Comparison of ENCODE assay signal across 1 cellular context in the genomic region with DNA sequence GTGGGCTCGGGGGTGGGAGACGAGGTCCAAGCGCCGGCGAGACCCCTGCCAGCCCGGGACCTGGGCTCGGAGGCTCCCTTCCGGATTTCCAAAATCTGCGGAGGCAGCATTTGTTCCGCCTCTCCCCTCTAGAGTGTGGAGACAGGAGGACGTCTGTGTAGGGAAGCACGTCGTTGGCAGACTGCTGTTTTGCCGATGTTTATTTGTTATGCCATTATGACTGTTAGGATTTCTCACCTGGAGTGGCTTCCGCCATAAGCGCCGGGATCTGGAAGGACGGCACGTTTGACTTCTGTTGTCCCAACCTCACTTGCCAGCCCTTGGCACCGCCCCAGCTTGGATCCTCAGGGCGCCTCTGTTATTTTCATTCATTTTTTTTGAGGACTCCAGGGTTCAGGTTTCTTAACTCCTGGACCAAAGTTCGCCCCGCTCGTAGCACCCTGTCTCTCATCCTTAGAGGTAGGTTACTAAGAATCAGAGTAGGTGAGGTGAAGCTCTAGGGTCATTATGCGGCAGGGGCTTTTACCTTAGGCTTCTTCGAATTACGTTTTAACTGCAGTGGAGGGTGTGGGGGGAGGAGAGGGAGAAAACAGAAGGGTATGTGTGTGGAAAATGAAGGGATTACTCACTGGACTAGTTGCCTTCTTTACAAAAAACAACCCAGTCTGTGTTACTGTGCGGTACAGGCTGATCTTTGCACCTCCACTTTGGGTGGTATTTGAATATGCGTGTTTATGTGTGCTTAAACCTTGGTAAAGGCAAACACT.
TF ChIP-seq lines count a peak whose summit lies in the region.

No MANE protein-coding gene starts in this region.

TF ChIP-seq in HepG2, 621 proteins besides CTCF, POLR2A, EP300 and RAD21 (continued from another document and continues in another):
- TF ChIP-seq, protein P1, sequence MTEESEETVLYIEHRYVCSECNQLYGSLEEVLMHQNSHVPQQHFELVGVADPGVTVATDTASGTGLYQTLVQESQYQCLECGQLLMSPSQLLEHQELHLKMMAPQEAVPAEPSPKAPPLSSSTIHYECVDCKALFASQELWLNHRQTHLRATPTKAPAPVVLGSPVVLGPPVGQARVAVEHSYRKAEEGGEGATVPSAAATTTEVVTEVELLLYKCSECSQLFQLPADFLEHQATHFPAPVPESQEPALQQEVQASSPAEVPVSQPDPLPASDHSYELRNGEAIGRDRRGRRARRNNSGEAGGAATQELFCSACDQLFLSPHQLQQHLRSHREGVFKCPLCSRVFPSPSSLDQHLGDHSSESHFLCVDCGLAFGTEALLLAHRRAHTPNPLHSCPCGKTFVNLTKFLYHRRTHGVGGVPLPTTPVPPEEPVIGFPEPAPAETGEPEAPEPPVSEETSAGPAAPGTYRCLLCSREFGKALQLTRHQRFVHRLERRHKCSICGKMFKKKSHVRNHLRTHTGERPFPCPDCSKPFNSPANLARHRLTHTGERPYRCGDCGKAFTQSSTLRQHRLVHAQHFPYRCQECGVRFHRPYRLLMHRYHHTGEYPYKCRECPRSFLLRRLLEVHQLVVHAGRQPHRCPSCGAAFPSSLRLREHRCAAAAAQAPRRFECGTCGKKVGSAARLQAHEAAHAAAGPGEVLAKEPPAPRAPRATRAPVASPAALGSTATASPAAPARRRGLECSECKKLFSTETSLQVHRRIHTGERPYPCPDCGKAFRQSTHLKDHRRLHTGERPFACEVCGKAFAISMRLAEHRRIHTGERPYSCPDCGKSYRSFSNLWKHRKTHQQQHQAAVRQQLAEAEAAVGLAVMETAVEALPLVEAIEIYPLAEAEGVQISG (CRISPR knock-in tag; IDR thresholded peaks at IDR 0.05), result no peak
- TF ChIP-seq KLF12 (CRISPR knock-in tag; IDR thresholded peaks at IDR 0.05; ENCODE audit: borderline replicate concordance), result no peak
- no peak for TF ChIP-seq NCOA5 (CRISPR knock-in tag; IDR thresholded peaks at IDR 0.05)
- TF ChIP-seq CBX1 (IDR thresholded peaks at IDR 0.05; ENCODE audit: low read depth), result no peak
- peak; percentile 46; the same call in 1 of the 2 replicates for TF ChIP-seq PPARG (CRISPR knock-in tag; conservative IDR thresholded peaks at IDR 0.05)
- TF ChIP-seq GATAD2A (CRISPR knock-in tag; IDR thresholded peaks at IDR 0.05), result peak; percentile 65
- TF ChIP-seq FLYWCH1 (CRISPR knock-in tag; IDR thresholded peaks at IDR 0.05), result no peak
- no peak for TF ChIP-seq GATA4 (IDR thresholded peaks at IDR 0.05; ENCODE audit: borderline replicate concordance, low read depth)
- TF ChIP-seq ISX (CRISPR knock-in tag; conservative IDR thresholded peaks at IDR 0.05), result no peak
- no peak for TF ChIP-seq MEIS1 (CRISPR knock-in tag; IDR thresholded peaks at IDR 0.05; ENCODE audit: borderline replicate concordance)
- peak; percentile 76 for TF ChIP-seq POLR2G (IDR thresholded peaks at IDR 0.05; ENCODE audit: low read depth, low read length)
- TF ChIP-seq FOXK2 (IDR thresholded peaks at IDR 0.05), result peak; percentile 85
- TF ChIP-seq ZNF660 (CRISPR knock-in tag; IDR thresholded peaks at IDR 0.05; ENCODE audit: borderline replicate concordance, low read depth), result no peak
- no peak for TF ChIP-seq ZNF761 (CRISPR knock-in tag; conservative IDR thresholded peaks at IDR 0.05)
- TF ChIP-seq, protein P2, sequence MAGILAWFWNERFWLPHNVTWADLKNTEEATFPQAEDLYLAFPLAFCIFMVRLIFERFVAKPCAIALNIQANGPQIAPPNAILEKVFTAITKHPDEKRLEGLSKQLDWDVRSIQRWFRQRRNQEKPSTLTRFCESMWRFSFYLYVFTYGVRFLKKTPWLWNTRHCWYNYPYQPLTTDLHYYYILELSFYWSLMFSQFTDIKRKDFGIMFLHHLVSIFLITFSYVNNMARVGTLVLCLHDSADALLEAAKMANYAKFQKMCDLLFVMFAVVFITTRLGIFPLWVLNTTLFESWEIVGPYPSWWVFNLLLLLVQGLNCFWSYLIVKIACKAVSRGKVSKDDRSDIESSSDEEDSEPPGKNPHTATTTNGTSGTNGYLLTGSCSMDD (CRISPR knock-in tag; IDR thresholded peaks at IDR 0.05), result no peak
- TF ChIP-seq NCOA1 (CRISPR knock-in tag; IDR thresholded peaks at IDR 0.05), result no peak
- no peak for TF ChIP-seq ZNF451 (CRISPR knock-in tag; IDR thresholded peaks at IDR 0.05)
- TF ChIP-seq PCBP2 (optimal IDR thresholded peaks at IDR 0.05; ENCODE audit: low read depth, low read length, poor library complexity, severe bottlenecking), result peak; percentile 24
- peak; percentile 65 for TF ChIP-seq FOSL2 (CRISPR knock-in tag; IDR thresholded peaks at IDR 0.05)
- TF ChIP-seq SAFB2 (CRISPR knock-in tag; IDR thresholded peaks at IDR 0.05; ENCODE audit: borderline replicate concordance, low read depth), result no peak
- no peak for TF ChIP-seq ATRX (CRISPR knock-in tag; IDR thresholded peaks at IDR 0.05; ENCODE audit: borderline replicate concordance)
- no peak for TF ChIP-seq STAT5B (CRISPR knock-in tag; IDR thresholded peaks at IDR 0.05)
- no peak for TF ChIP-seq ZNF124 (CRISPR knock-in tag; IDR thresholded peaks at IDR 0.05)
- TF ChIP-seq ZNF83 (CRISPR knock-in tag; IDR thresholded peaks at IDR 0.05; ENCODE audit: borderline replicate concordance), result no peak
- no peak for TF ChIP-seq SOX13 (IDR thresholded peaks at IDR 0.05)
- TF ChIP-seq SOX13 (CRISPR knock-in tag; conservative IDR thresholded peaks at IDR 0.05 in 1 of 2, IDR thresholded peaks at IDR 0.05 in 1 of 2), result peak in 1 of 2 experiments; percentile 33; a peak in 1 of 4 replicates
- TF ChIP-seq NONO (IDR thresholded peaks at IDR 0.05), result no peak
- TF ChIP-seq NONO (CRISPR knock-in tag; conservative IDR thresholded peaks at IDR 0.05), result no peak; the same call in 1 of the 2 replicates
- TF ChIP-seq, protein P3, sequence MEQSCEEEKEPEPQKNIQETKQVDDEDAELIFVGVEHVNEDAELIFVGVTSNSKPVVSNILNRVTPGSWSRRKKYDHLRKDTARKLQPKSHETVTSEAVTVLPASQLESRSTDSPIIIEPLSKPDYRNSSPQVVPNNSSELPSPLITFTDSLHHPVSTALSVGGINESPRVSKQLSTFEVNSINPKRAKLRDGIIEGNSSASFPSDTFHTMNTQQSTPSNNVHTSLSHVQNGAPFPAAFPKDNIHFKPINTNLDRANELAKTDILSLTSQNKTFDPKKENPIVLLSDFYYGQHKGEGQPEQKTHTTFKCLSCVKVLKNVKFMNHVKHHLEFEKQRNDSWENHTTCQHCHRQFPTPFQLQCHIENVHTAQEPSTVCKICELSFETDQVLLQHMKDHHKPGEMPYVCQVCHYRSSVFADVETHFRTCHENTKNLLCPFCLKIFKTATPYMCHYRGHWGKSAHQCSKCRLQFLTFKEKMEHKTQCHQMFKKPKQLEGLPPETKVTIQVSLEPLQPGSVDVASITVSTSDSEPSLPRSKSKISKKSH (CRISPR knock-in tag; IDR thresholded peaks at IDR 0.05; ENCODE audit: borderline replicate concordance), result no peak
- TF ChIP-seq, protein P4, sequence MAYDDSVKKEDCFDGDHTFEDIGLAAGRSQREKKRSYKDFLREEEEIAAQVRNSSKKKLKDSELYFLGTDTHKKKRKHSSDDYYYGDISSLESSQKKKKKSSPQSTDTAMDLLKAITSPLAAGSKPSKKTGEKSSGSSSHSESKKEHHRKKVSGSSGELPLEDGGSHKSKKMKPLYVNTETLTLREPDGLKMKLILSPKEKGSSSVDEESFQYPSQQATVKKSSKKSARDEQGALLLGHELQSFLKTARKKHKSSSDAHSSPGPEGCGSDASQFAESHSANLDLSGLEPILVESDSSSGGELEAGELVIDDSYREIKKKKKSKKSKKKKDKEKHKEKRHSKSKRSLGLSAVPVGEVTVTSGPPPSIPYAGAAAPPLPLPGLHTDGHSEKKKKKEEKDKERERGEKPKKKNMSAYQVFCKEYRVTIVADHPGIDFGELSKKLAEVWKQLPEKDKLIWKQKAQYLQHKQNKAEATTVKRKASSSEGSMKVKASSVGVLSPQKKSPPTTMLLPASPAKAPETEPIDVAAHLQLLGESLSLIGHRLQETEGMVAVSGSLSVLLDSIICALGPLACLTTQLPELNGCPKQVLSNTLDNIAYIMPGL (CRISPR knock-in tag; IDR thresholded peaks at IDR 0.05; ENCODE audit: borderline replicate concordance in 1 of 2, low read depth in 1 of 2), result no peak
- TF ChIP-seq, protein P5, sequence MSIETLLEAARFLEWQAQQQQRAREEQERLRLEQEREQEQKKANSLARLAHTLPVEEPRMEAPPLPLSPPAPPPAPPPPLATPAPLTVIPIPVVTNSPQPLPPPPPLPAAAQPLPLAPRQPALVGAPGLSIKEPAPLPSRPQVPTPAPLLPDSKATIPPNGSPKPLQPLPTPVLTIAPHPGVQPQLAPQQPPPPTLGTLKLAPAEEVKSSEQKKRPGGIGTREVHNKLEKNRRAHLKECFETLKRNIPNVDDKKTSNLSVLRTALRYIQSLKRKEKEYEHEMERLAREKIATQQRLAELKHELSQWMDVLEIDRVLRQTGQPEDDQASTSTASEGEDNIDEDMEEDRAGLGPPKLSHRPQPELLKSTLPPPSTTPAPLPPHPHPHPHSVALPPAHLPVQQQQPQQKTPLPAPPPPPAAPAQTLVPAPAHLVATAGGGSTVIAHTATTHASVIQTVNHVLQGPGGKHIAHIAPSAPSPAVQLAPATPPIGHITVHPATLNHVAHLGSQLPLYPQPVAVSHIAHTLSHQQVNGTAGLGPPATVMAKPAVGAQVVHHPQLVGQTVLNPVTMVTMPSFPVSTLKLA (IDR thresholded peaks at IDR 0.05), result no peak
- TF ChIP-seq, protein P6, sequence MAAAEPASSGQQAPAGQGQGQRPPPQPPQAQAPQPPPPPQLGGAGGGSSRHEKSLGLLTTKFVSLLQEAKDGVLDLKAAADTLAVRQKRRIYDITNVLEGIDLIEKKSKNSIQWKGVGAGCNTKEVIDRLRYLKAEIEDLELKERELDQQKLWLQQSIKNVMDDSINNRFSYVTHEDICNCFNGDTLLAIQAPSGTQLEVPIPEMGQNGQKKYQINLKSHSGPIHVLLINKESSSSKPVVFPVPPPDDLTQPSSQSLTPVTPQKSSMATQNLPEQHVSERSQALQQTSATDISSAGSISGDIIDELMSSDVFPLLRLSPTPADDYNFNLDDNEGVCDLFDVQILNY (CRISPR knock-in tag; conservative IDR thresholded peaks at IDR 0.05), result no peak
- peak; percentile 52; the same call in 1 of the 2 replicates for TF ChIP-seq TARDBP (CRISPR knock-in tag; IDR thresholded peaks at IDR 0.05)
- no peak for TF ChIP-seq ZNF460 (CRISPR knock-in tag; IDR thresholded peaks at IDR 0.05; ENCODE audit: borderline replicate concordance)
- TF ChIP-seq RARA (CRISPR knock-in tag; IDR thresholded peaks at IDR 0.05), result peak; percentile 20
- no peak for TF ChIP-seq SMARCE1 (IDR thresholded peaks at IDR 0.05; ENCODE audit: borderline replicate concordance)
- TF ChIP-seq NKX3-1 (CRISPR knock-in tag; IDR thresholded peaks at IDR 0.05), result no peak
- TF ChIP-seq ESRRA (CRISPR knock-in tag; IDR thresholded peaks at IDR 0.05; ENCODE audit: low read depth), result no peak
- no peak for TF ChIP-seq GFI1 (CRISPR knock-in tag; IDR thresholded peaks at IDR 0.05; ENCODE audit: borderline replicate concordance)
- TF ChIP-seq ZNF772 (CRISPR knock-in tag; IDR thresholded peaks at IDR 0.05), result no peak
- TF ChIP-seq ZBTB8A (CRISPR knock-in tag; IDR thresholded peaks at IDR 0.05; ENCODE audit: borderline replicate concordance, low read depth), result no peak
- TF ChIP-seq, protein P7, sequence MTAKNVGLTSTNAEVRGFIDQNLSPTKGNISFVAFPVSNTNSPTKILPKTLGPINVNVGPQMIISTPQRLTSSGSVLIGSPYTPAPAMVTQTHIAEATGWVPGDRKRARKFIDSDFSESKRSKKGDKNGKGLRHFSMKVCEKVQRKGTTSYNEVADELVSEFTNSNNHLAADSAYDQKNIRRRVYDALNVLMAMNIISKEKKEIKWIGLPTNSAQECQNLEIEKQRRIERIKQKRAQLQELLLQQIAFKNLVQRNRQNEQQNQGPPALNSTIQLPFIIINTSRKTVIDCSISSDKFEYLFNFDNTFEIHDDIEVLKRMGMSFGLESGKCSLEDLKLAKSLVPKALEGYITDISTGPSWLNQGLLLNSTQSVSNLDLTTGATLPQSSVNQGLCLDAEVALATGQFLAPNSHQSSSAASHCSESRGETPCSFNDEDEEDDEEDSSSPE (CRISPR knock-in tag; IDR thresholded peaks at IDR 0.05), result no peak
- TF ChIP-seq, protein P8, sequence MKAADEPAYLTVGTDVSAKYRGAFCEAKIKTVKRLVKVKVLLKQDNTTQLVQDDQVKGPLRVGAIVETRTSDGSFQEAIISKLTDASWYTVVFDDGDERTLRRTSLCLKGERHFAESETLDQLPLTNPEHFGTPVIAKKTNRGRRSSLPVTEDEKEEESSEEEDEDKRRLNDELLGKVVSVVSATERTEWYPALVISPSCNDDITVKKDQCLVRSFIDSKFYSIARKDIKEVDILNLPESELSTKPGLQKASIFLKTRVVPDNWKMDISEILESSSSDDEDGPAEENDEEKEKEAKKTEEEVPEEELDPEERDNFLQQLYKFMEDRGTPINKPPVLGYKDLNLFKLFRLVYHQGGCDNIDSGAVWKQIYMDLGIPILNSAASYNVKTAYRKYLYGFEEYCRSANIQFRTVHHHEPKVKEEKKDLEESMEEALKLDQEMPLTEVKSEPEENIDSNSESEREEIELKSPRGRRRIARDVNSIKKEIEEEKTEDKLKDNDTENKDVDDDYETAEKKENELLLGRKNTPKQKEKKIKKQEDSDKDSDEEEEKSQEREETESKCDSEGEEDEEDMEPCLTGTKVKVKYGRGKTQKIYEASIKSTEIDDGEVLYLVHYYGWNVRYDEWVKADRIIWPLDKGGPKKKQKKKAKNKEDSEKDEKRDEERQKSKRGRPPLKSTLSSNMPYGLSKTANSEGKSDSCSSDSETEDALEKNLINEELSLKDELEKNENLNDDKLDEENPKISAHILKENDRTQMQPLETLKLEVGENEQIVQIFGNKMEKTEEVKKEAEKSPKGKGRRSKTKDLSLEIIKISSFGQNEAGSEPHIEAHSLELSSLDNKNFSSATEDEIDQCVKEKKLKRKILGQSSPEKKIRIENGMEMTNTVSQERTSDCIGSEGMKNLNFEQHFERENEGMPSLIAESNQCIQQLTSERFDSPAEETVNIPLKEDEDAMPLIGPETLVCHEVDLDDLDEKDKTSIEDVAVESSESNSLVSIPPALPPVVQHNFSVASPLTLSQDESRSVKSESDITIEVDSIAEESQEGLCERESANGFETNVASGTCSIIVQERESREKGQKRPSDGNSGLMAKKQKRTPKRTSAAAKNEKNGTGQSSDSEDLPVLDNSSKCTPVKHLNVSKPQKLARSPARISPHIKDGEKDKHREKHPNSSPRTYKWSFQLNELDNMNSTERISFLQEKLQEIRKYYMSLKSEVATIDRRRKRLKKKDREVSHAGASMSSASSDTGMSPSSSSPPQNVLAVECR (CRISPR knock-in tag; IDR thresholded peaks at IDR 0.05; ENCODE audit: borderline replicate concordance), result no peak; the same call in 1 of the 2 replicates
- no peak for TF ChIP-seq ZNF430 (CRISPR knock-in tag; IDR thresholded peaks at IDR 0.05)
- no peak for TF ChIP-seq KDM2A (CRISPR knock-in tag; IDR thresholded peaks at IDR 0.05; ENCODE audit: borderline replicate concordance, low read depth)
- TF ChIP-seq SALL1 (CRISPR knock-in tag; IDR thresholded peaks at IDR 0.05), result peak; percentile 32; the same call in 1 of the 2 replicates
- TF ChIP-seq IKZF1 (IDR thresholded peaks at IDR 0.05), result no peak
